In genomic region chr10:131027256-131027655, GRCh38 we compare ENCODE assay signal across 22 cellular contexts.
DNase-seq lines count a peak whose midpoint lies in the region; ATAC-seq and TF ChIP-seq lines count a peak whose summit lies in the region.
"Had no signal": no experiment of that assay in that cellular context is flagged by ENCODE, and none has a peak within 500 bp of the region (broad histone marks: within the 10 kb centered on the region; RNA-seq: fewer than 3 reads in every experiment).

No MANE protein-coding gene starts in this region.

- no peak for TF ChIP-seq EP300 in gastroesophageal sphincter (IDR thresholded peaks at IDR 0.05)

- in situ Hi-C loops in GM13976 (cut with MboI; ENCODE audit: low sequenced_read_pairs, unreplicated experiment): no loop called here

- H3K4me3 ChIP-seq in Peyer's patch (no peak overlapping the region), gastroesophageal sphincter (no peak overlapping the region), spleen (no peak overlapping the region)
- H3K4me3 ChIP-seq: A549, BLaER1, GM12878 had no signal

- ATAC-seq in gastroesophageal sphincter (peak; percentile 25), GM18868 (IDR thresholded peaks at IDR 0.05; ENCODE audit: unreplicated experiment) (no peak), HG02884 (IDR thresholded peaks at IDR 0.05; ENCODE audit: unreplicated experiment) (no peak)
- ATAC-seq: A549; CD8-positive, alpha-beta T cell; GM12878 had no signal

- H3K27ac ChIP-seq in Peyer's patch (no peak overlapping the region), gastroesophageal sphincter (no peak overlapping the region), spleen (no peak overlapping the region)
- H3K27ac ChIP-seq: 22Rv1, A549, BLaER1 had no signal

- intact Hi-C loops in spleen (cut with DNase I; ENCODE audit: low total_unique reads): no loop called here

- TF ChIP-seq POLR2A in Peyer's patch (IDR thresholded peaks at IDR 0.05) (no peak), gastroesophageal sphincter (IDR thresholded peaks at IDR 0.05) (no peak), spleen (IDR thresholded peaks at IDR 0.05) (no peak)

- DNase-seq in Peyer's patch (peak in 2 of 3 donors; percentile 12 to 24), mesenteric fat pad (ENCODE audit: low spot score) (peak; percentile 72), spleen (peak; percentile 47), GM13976 (ENCODE audit: low spot score) (no peak), DMS53 (lab: John Stamatoyannopoulos, UW) (no peak)
- DNase-seq: BE2C; C1 segment of cervical spinal cord; Caco-2; Calu3; CD4-positive, CD25-positive, alpha-beta regulatory T cell; CD8-positive, alpha-beta T cell; DMS79; DND-41; EL; GDM1 had no signal

- 60 to 82% methylated on average over 2 to 3 of the region's 7 CpGs for WGBS in gastroesophageal sphincter (ENCODE audit: low coverage in 1 of 2), 2 donors
- WGBS in spleen, 5 donors: 70 to 93% (median 86%) methylated on average over 6 to 7 of the region's 7 CpGs

- TF ChIP-seq CTCF in Peyer's patch (IDR thresholded peaks at IDR 0.05) (no peak), gastroesophageal sphincter (IDR thresholded peaks at IDR 0.05) (no peak), spleen (IDR thresholded peaks at IDR 0.05 in 8 of 11, conservative IDR thresholded peaks at IDR 0.05 in 3 of 11) (no peak), GM13976 (IDR thresholded peaks at IDR 0.05; ENCODE audit: borderline replicate concordance, control extremely low read depth, extremely low read depth, insufficient read depth, missing control alignments) (no peak)

- H3K27me3 ChIP-seq in Peyer's patch (no peaks in the 10 kb centered on the region), gastroesophageal sphincter (peaks cover 32% of the 10 kb centered on the region), spleen (replicated peaks in 1 of 7) (peaks cover 0 to 5% (median 0%) of the 10 kb centered on the region in 7 donors)
- H3K27me3 ChIP-seq: BE2C, BLaER1 had no signal

- no peaks in the 10 kb centered on the region for H3K9me3 ChIP-seq in Peyer's patch
- no peaks in the 10 kb centered on the region for H3K9me3 ChIP-seq in gastroesophageal sphincter
- no peaks in the 10 kb centered on the region for H3K9me3 ChIP-seq in spleen
- H3K9me3 ChIP-seq: A549, BE2C, BLaER1, Caco-2 had no signal

- H3K36me3 ChIP-seq in Peyer's patch (no peaks in the 10 kb centered on the region), gastroesophageal sphincter (no peaks in the 10 kb centered on the region), spleen (no peaks in the 10 kb centered on the region)
- H3K36me3 ChIP-seq: BE2C, BLaER1 had no signal

- H3K4me1 ChIP-seq in Peyer's patch (no peaks in the 10 kb centered on the region), gastroesophageal sphincter (no peaks in the 10 kb centered on the region), spleen (no peaks in the 10 kb centered on the region)
- H3K4me1 ChIP-seq: A549, BE2C, BLaER1, Caco-2 had no signal

Comparison
In these comparisons a context has a peak if more than half of its experiments do, and no peak if none do; other contexts are left out.
1. DNase-seq: peak in Peyer's patch (2 of 3), mesenteric fat pad (single experiment) and spleen (single experiment); none in GM13976 (single experiment) and DMS53 (single experiment).